In genomic region chr2:88627055-88627855, GRCh38 we compare ENCODE assay signal across 8 cellular contexts. TPM values are rescaled to one million over a fixed set of nuclear protein-coding genes. Genes with fewer than 3 reads are reported as not detected.
DNase-seq lines count a peak whose midpoint lies in the region; FAIRE-seq and TF ChIP-seq lines count a peak whose summit lies in the region.

TSS of gene EIF2AK3 (minus strand) at chr2:88627464. CDS start at chr2:88627274, 190 bp downstream.

- peak within 1 kb of the TSS; percentile 98 for H3K27ac ChIP-seq in neuronal stem cell (replicated peaks; ENCODE audit: low read length)

- no peaks in the 10 kb centered on the region for H3K9me3 ChIP-seq in neuronal stem cell (replicated peaks in 1 of 2; ENCODE audit: control insufficient read depth in 2 of 2, insufficient read depth in 1 of 2, low read depth in 1 of 2, low read length in 2 of 2)

- peak within 1 kb of the TSS; percentile 85 for H3K27ac Mint-ChIP-seq in activated naive CD4-positive, alpha-beta T cell treated with anti-CD3 and anti-CD28 coated beads for 36 hours

- no peak within 1 kb of the TSS for H2BK12ac ChIP-seq in neuronal stem cell (ENCODE audit: low read length)

- H2AFZ ChIP-seq in neuronal stem cell (ENCODE audit: low read length): peak within 1 kb of the TSS; percentile 94

- TF ChIP-seq CTCF in HFF-Myc (IDR thresholded peaks at IDR 0.05; ENCODE audit: low read depth, low read length, missing control alignments): no peak
- no peak for TF ChIP-seq CTCF in subcutaneous adipose tissue (IDR thresholded peaks at IDR 0.05; ENCODE audit: low read depth)

- H4K91ac ChIP-seq in neuronal stem cell (ENCODE audit: low read depth, low read length, poor library complexity): peak within 1 kb of the TSS; percentile 89

- peak within 1 kb of the TSS; percentile 96 for H3K18ac ChIP-seq in neuronal stem cell (ENCODE audit: low read length)

- H2BK15ac ChIP-seq in neuronal stem cell (ENCODE audit: low read length): no peak within 1 kb of the TSS

- no peaks in the 10 kb centered on the region for H3K36me3 ChIP-seq in neuronal stem cell (replicated peaks in 1 of 2; ENCODE audit: control insufficient read depth in 2 of 2, insufficient read depth in 2 of 2, low read length in 2 of 2)

- peak within 1 kb of the TSS; percentile 91 for H3K4me3 Mint-ChIP-seq in activated naive CD4-positive, alpha-beta T cell treated with anti-CD3 and anti-CD28 coated beads for 36 hours

- H2BK5ac ChIP-seq in neuronal stem cell (ENCODE audit: low read length): peak within 1 kb of the TSS; percentile 60

- H3K23ac ChIP-seq in neuronal stem cell (ENCODE audit: low read depth, low read length, poor library complexity): peak within 1 kb of the TSS; percentile 90

- intact Hi-C loops in activated naive CD4-positive, alpha-beta T cell treated with anti-CD3 and anti-CD28 coated beads for 36 hours (cut with micrococcal nuclease): loop anchor here (1.0 to 2.0 kb wide), 5 partner anchors 27 to 572 kb away; partner anchors contain the start of genes KRCC1 and RPIA

- no peak within 1 kb of the TSS for H3K4ac ChIP-seq in neuronal stem cell (ENCODE audit: low read length)

- DNase-seq in GM03348 (ENCODE audit: low spot score) (peak; percentile 98), HFF-Myc (ENCODE audit: extremely low read depth, low read depth) (peak; percentile 100), NAMALWA (ENCODE audit: low spot score) (peak; percentile 100), SK-N-DZ (ENCODE audit: low spot score) (peak; percentile 100), frontal cortex (ENCODE audit: low spot score in 2 of 2) (peak; percentile 93 to 97), neuronal stem cell (ENCODE audit: low spot score) (peak; percentile 100)
- DNase-seq in activated naive CD4-positive, alpha-beta T cell treated with anti-CD3 and anti-CD28 coated beads for 36 hours: peak; percentile 96

- peak; percentile 98 for FAIRE-seq in frontal cortex (lab: Jason Lieb, UNC)

- peaks cover 2% of the 10 kb centered on the region for H3K36me3 Mint-ChIP-seq in activated naive CD4-positive, alpha-beta T cell treated with anti-CD3 and anti-CD28 coated beads for 36 hours (ENCODE audit: low read depth)

- H3K4me3 ChIP-seq in HFF-Myc (replicated peaks; ENCODE audit: low read depth, low read length): peak within 1 kb of the TSS; percentile 89
- H3K4me3 ChIP-seq in neuronal stem cell (ENCODE audit: low read length in 2 of 2): peak within 1 kb of the TSS; percentile 75 to 98

- peak within 1 kb of the TSS; percentile 91 for H3K4me2 ChIP-seq in neuronal stem cell (ENCODE audit: insufficient read depth, low read length, poor library complexity, severe bottlenecking)

- no peaks in the 10 kb centered on the region for H3K27me3 ChIP-seq in neuronal stem cell (ENCODE audit: control insufficient read depth in 3 of 3, insufficient read depth in 3 of 3, low read depth in 1 of 3, low read length in 3 of 3)

- peaks cover 2 to 7% of the 10 kb centered on the region in 2 donors for H3K4me1 ChIP-seq in neuronal stem cell (ENCODE audit: control insufficient read depth in 2 of 2, insufficient read depth in 1 of 2, low read depth in 1 of 2, low read length in 2 of 2)

- peaks cover 5% of the 10 kb centered on the region for H3K79me1 ChIP-seq in neuronal stem cell (ENCODE audit: low read depth, low read length)

- no CpG with 5 or more reads among the region's 75 CpGs for WGBS in neuronal stem cell (ENCODE audit: extremely low coverage in 2 of 2, insufficient read length in 2 of 2, insufficient replicate concordance in 1 of 2), 2 donors

- no peaks in the 10 kb centered on the region for H3K27me3 Mint-ChIP-seq in activated naive CD4-positive, alpha-beta T cell treated with anti-CD3 and anti-CD28 coated beads for 36 hours (ENCODE audit: low read depth)

- H2BK120ac ChIP-seq in neuronal stem cell (ENCODE audit: low read depth, low read length): peak within 1 kb of the TSS; percentile 85

- no peak within 1 kb of the TSS for H4K8ac ChIP-seq in neuronal stem cell (ENCODE audit: low read depth, low read length)

- no peak within 1 kb of the TSS for H2AK5ac ChIP-seq in neuronal stem cell (ENCODE audit: low read depth, low read length)

- CTCF ChIA-PET in activated naive CD4-positive, alpha-beta T cell treated with anti-CD3 and anti-CD28 coated beads for 36 hours (lab: Charles Lee): interaction anchor here (1.5 to 2.2 kb wide), 2 partner anchors 30 to 45 kb away, joined by 3 to 10 read pairs; no protein-coding TSS in a partner anchor

- H3K14ac ChIP-seq in neuronal stem cell (ENCODE audit: low read length): peak within 1 kb of the TSS; percentile 82

- peaks cover 14% of the 10 kb centered on the region for H3K4me1 Mint-ChIP-seq in activated naive CD4-positive, alpha-beta T cell treated with anti-CD3 and anti-CD28 coated beads for 36 hours (ENCODE audit: low read depth)

- peak within 1 kb of the TSS; percentile 94 for H3K9ac ChIP-seq in neuronal stem cell (ENCODE audit: low read depth, low read length, poor library complexity)

- no peaks in the 10 kb centered on the region for H3K9me3 Mint-ChIP-seq in activated naive CD4-positive, alpha-beta T cell treated with anti-CD3 and anti-CD28 coated beads for 36 hours

RNA-seq across cellular contexts. Expression of gene EIF2AK3, which starts in this region (rescaled TPM):
- polyA plus RNA-seq in SK-N-DZ (2014; cell fraction: cytosol; rRNA removed): 20.3 and 21.1 TPM in 2 replicates
- polyA plus RNA-seq in SK-N-DZ (2014; cell fraction: nucleus; rRNA removed): 15.0 and 18.8 TPM in 2 replicates
- total RNA-seq in activated naive CD4-positive, alpha-beta T cell treated with anti-CD3 and anti-CD28 coated beads for 36 hours: 10 to 100 TPM; 10.0 to 13.7 TPM
- total RNA-seq in frontal cortex (28.9 TPM), subcutaneous adipose tissue (10 to 100 TPM; 15.6 to 46.3 (median 21.3) TPM)
- polyA plus RNA-seq in neuronal stem cell (2013, experiment 1 of 2): 10.9 TPM
- polyA plus RNA-seq in neuronal stem cell (2013, experiment 2 of 2): 9.6 TPM

Comparison
In these comparisons a context has a peak if more than half of its experiments do, and no peak if none do; other contexts are left out.
1. Peak in every context shown above with its lines: DNase-seq, H3K4me3 ChIP-seq and H3K27ac ChIP-seq.